In the genomic region with DNA sequence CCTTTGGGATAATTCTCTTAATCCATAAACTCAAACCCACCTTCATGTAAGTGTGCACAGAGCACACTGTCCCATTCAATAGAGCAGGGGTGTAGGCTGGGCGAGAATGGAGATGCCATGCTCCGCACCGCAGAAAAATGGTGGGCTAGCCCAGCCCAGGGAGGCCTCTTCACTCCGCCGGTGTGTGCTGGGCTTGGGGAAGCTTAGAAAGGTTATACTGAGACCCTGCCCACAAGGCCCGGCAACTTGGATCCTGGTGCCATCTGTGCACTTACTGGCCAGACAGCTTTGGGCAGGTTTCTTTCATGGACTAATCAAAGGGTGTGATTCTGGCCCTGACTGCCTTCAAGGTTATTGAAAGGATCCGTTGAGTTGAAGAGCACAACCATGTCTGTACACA, we compare ENCODE assay signal across 22 cellular contexts. TPM values are rescaled to one million over a fixed set of nuclear protein-coding genes. Genes with fewer than 3 reads are reported as not detected.
DNase-seq lines count a peak whose midpoint lies in the region; ATAC-seq, FAIRE-seq and TF ChIP-seq lines count a peak whose summit lies in the region.
"Had no signal": no experiment of that assay in that cellular context is flagged by ENCODE, and none has a peak within 500 bp of the region (broad histone marks: within the 10 kb centered on the region; RNA-seq: fewer than 3 reads in every experiment).

No MANE protein-coding gene starts in this region.

- TSS peak; percentile 13 for BruUV-seq in K562 (replicated peaks; lab: Mats Ljungman, UMichigan)

- no peak for TF ChIP-seq RAD21 in K562 (CRISPR knock-in tag; conservative IDR thresholded peaks at IDR 0.05 in 1 of 2, IDR thresholded peaks at IDR 0.05 in 1 of 2)

- H3K4me1 Mint-ChIP-seq in activated naive CD4-positive, alpha-beta T cell treated with anti-CD3 and anti-CD28 coated beads for 36 hours (ENCODE audit: low read depth): peaks cover 51% of the 10 kb centered on the region

- H3K27me3 Mint-ChIP-seq in activated naive CD4-positive, alpha-beta T cell treated with anti-CD3 and anti-CD28 coated beads for 36 hours (ENCODE audit: low read depth): no peaks in the 10 kb centered on the region
- H3K27me3 Mint-ChIP-seq: CD4-positive, alpha-beta T cell had no signal

- H3K36me3 Mint-ChIP-seq in activated naive CD4-positive, alpha-beta T cell treated with anti-CD3 and anti-CD28 coated beads for 36 hours (ENCODE audit: low read depth): peaks cover 15% of the 10 kb centered on the region

- peak overlapping the region; percentile 66; the same call in 1 of the 2 replicates for H3K4me2 ChIP-seq in K562 (ENCODE audit: insufficient read depth, low read length)

- H2AFZ ChIP-seq in K562 (ENCODE audit: low read depth, low read length): no peak overlapping the region

- no peaks in the 10 kb centered on the region for H3K9me1 ChIP-seq in K562 (ENCODE audit: control insufficient read depth, insufficient read depth, low read length)

- H3K9me3 Mint-ChIP-seq in activated naive CD4-positive, alpha-beta T cell treated with anti-CD3 and anti-CD28 coated beads for 36 hours: no peaks in the 10 kb centered on the region
- H3K9me3 Mint-ChIP-seq: activated T-helper 1 cell treated with anti-CD3 and anti-CD28 coated beads, Interleukin-12 subunit alpha, Interleukin-12 subunit beta, Interleukin-2, Interleukin-4 antibody, amounts not matched to agents 30 ng/mL and 10 ng/mL and 1 ng/mL, durations not matched to agents 14 hours and 24 hours and 36 hours; CD4-positive, alpha-beta T cell had no signal

- POLR2A ChIA-PET in K562 (lab: Yijun Ruan, JAX): interaction anchor here (1.2 to 2.9 kb wide), 2 partner anchors 10 to 14 kb away, joined by 3 to 11 read pairs; no protein-coding TSS in a partner anchor

- CTCF ChIA-PET in activated naive CD4-positive, alpha-beta T cell treated with anti-CD3 and anti-CD28 coated beads for 36 hours (lab: Charles Lee): interaction anchor here (0.6 to 1.1 kb wide), 2 partner anchors 62 to 106 kb away, joined by 3 read pairs; no protein-coding TSS in a partner anchor
- CTCF ChIA-PET in K562 (lab: Yijun Ruan, JAX; ENCODE audit: low intra/inter-chr PET ratio): no interaction called here

- H3K9ac ChIP-seq in K562 (ENCODE audit: insufficient read depth in 1 of 2, low read depth in 2 of 2, low read length in 2 of 2): peak overlapping the region in 1 of 2 experiments; percentile 83

- H3K9me3 ChIP-seq in K562 (replicated peaks; ENCODE audit: control insufficient read depth, insufficient read depth, low read depth, low read length): no peaks in the 10 kb centered on the region

- H4K20me1 ChIP-seq in K562 (replicated peaks; ENCODE audit: control insufficient read depth, insufficient read depth, low read length): no peaks in the 10 kb centered on the region

- peaks cover 37% of the 10 kb centered on the region; the same call in 2 of the 3 replicates for H3K36me3 ChIP-seq in K562 (ENCODE audit: control insufficient read depth, insufficient read depth, low read length)
- H3K36me3 ChIP-seq: cardiac muscle cell had no signal

- peaks cover 90% of the 10 kb centered on the region for H3K79me2 ChIP-seq in K562 (ENCODE audit: control insufficient read depth, insufficient read depth, low read length)

- TF ChIP-seq POLR2A in K562 (conservative IDR thresholded peaks at IDR 0.05): no peak

- H3K27ac Mint-ChIP-seq in activated naive CD4-positive, alpha-beta T cell treated with anti-CD3 and anti-CD28 coated beads for 36 hours: no peak overlapping the region
- H3K27ac Mint-ChIP-seq: activated T-helper 1 cell treated with anti-CD3 and anti-CD28 coated beads, Interleukin-12 subunit alpha, Interleukin-12 subunit beta, Interleukin-2, Interleukin-4 antibody, amounts not matched to agents 30 ng/mL and 10 ng/mL and 1 ng/mL, durations not matched to agents 14 hours and 24 hours and 36 hours; CD4-positive, alpha-beta T cell had no signal

- no peak for FAIRE-seq in K562 (lab: Jason Lieb, UNC)
- FAIRE-seq: islet of Langerhans had no signal

- intact Hi-C loops in activated naive CD4-positive, alpha-beta T cell treated with anti-CD3 and anti-CD28 coated beads for 36 hours (cut with micrococcal nuclease): no loop called here
- intact Hi-C loops in K562 (cut with micrococcal nuclease): no loop called here

- TF ChIP-seq EP300 in K562 (IDR thresholded peaks at IDR 0.05; ENCODE audit: low read length): no peak

- H3K4me3 ChIP-seq in K562: 0 out of 2 replicates have a peak overlapping the region, but pooled peaks have one; percentile 4
- H3K4me3 ChIP-seq: cardiac muscle cell had no signal

- peak; percentile 20 for DNase-seq in NCI-H82 (lab: John Stamatoyannopoulos, UW)
- DNase-seq in NCI-H82 treated with DMSO at 0.1 percent for 48 hours (lab: John Stamatoyannopoulos, UW; ENCODE audit: unreplicated experiment): no peak
- peak; percentile 3 for DNase-seq in activated naive CD4-positive, alpha-beta T cell treated with anti-CD3 and anti-CD28 coated beads for 36 hours
- DNase-seq in activated naive CD4-positive, alpha-beta T cell treated with anti-CD3 and anti-CD28 coated beads, Interleukin-2, amount 50 U/mL, for 16 hours: no peak
- DNase-seq in K562 (ENCODE audit: extremely low read depth in 1 of 4, low spot score in 3 of 4): no peak
- peak; percentile 17 for DNase-seq in stimulated activated CD8-positive, alpha-beta memory T cell treated with anti-CD3 and anti-CD28 coated beads, Interleukin-4, amount 100 ng/mL, for 48 hours
- DNase-seq in HCEC 1CT: no peak
- DNase-seq in NCI-H2029 treated with DMSO at 0.1 percent for 48 hours (lab: John Stamatoyannopoulos, UW): no peak
- DNase-seq: 8988T; activated CD4-positive, alpha-beta T cell treated with anti-CD3 and anti-CD28 coated beads, Interleukin-2, amount 50 U/mL, for 48 hours; amygdala; EL; Kasumi-1; MV-4-11; NCI-H1694; NCI-H2171 treated with DMSO at 0.1 percent for 48 hours; NCI-H526 treated with DMSO at 0.1 percent for 48 hours; RPMI8226 had no signal

- in situ Hi-C loops in K562 (cut with MboI): no loop called here

- no peak overlapping the region for H3K4me3 Mint-ChIP-seq in activated naive CD4-positive, alpha-beta T cell treated with anti-CD3 and anti-CD28 coated beads for 36 hours
- H3K4me3 Mint-ChIP-seq: activated T-helper 1 cell treated with anti-CD3 and anti-CD28 coated beads, Interleukin-12 subunit alpha, Interleukin-12 subunit beta, Interleukin-2, Interleukin-4 antibody, amounts not matched to agents 30 ng/mL and 10 ng/mL and 1 ng/mL, durations not matched to agents 14 hours and 24 hours and 36 hours; CD4-positive, alpha-beta T cell had no signal

- peak overlapping the region; percentile 54 for H3K27ac ChIP-seq in K562 (ENCODE audit: extremely low read depth, low read depth, low read length)
- H3K27ac ChIP-seq: cardiac muscle cell had no signal

- no peaks in the 10 kb centered on the region for H3K27me3 ChIP-seq in K562 (ENCODE audit: control insufficient read depth in 2 of 2, insufficient read depth in 2 of 2, low read length in 2 of 2)

- peaks cover 45 to 66% of the 10 kb centered on the region in 2 experiments for H3K4me1 ChIP-seq in K562 (replicated peaks in 1 of 2; ENCODE audit: control insufficient read depth in 2 of 2, insufficient read depth in 2 of 2, low read length in 2 of 2)

- 85% methylated on average over 7 of the region's 7 CpGs for WGBS in K562 (ENCODE audit: insufficient coverage, low coverage, missing lambda C conversion rate)

- no peak for ATAC-seq in K562

- no peak for TF ChIP-seq CTCF in K562 (IDR thresholded peaks at IDR 0.05 in 2 of 3, conservative IDR thresholded peaks at IDR 0.05 in 1 of 3; ENCODE audit: insufficient read depth in 2 of 3, low read depth in 1 of 3, low read length in 3 of 3)

TF ChIP-seq in K562, 482 proteins besides CTCF, POLR2A, EP300 and RAD21 (continues in another document):
- TF ChIP-seq TAF15 (IDR thresholded peaks at IDR 0.05; ENCODE audit: low read depth, low read length): no peak

RNA-seq across cellular contexts. Expression of a gene that starts 3.7 kb away (rescaled TPM):
- 100 to 1,000 TPM; 165 to 174 TPM for total RNA-seq in activated naive CD4-positive, alpha-beta T cell treated with anti-CD3 and anti-CD28 coated beads for 36 hours
- 251 and 757 TPM in 2 replicates for total RNA-seq in K562 (2011; cell fraction: chromatin; rRNA removed; ENCODE audit: low replicate concordance)
- total RNA-seq in K562 (2011; cell fraction: nucleolus; rRNA removed): 428 and 505 TPM in 2 replicates
- 262 and 311 TPM in 2 replicates for total RNA-seq in K562 (2011; cell fraction: nucleoplasm; rRNA removed)
- total RNA-seq in K562 (2014; rRNA removed) (391 and 467 TPM in 2 replicates), K562 (2014; rRNA removed; fragmentation: Illumina TruSeq; extraction: Trizol) (156 and 174 TPM in 2 replicates), K562 (2015; rRNA removed; fragmentation: Illumina TruSeq; extraction: Trizol) (177 and 195 TPM in 2 replicates), K562 (2021) (377 and 414 TPM in 2 replicates)
- polyA plus RNA-seq in K562 (2011; rRNA removed) (131 and 196 TPM in 2 replicates), K562 (2014; fragmentation: Illumina TruSeq; extraction: Trizol) (379 and 415 TPM in 2 replicates), K562 (2014; fragmentation: Nextera tagmentation; extraction: Ambion mirVana) (10 to 100 TPM; 79.9 to 81.8 TPM), K562 (2014; rRNA removed) (239 and 248 TPM in 2 replicates)
- polyA plus RNA-seq in K562 (2011; cell fraction: cytosol; rRNA removed): 76.7 and 247 TPM in 2 replicates
- polyA plus RNA-seq in K562 (2011; cell fraction: nucleus; rRNA removed): 268 and 853 TPM in 2 replicates
- polyA plus RNA-seq in K562 (2012): 303 and 408 TPM in 2 replicates
- polyA minus RNA-seq in K562 (2011; rRNA and poly(A)+ RNA removed): 114 and 250 TPM in 2 replicates
- polyA minus RNA-seq in K562 (2011; cell fraction: cytosol; rRNA and poly(A)+ RNA removed): 124 and 299 TPM in 2 replicates
- 105 and 217 TPM in 2 replicates for polyA minus RNA-seq in K562 (2011; cell fraction: nucleus; rRNA and poly(A)+ RNA removed)

RNA-seq across cellular contexts. Expression of a gene that starts 8.4 kb away (rescaled TPM):
- total RNA-seq in activated naive CD4-positive, alpha-beta T cell treated with anti-CD3 and anti-CD28 coated beads for 36 hours: 100 to 1,000 TPM; 185 to 192 TPM
- total RNA-seq in K562 (2011; cell fraction: chromatin; rRNA removed; ENCODE audit: low replicate concordance): 425 and 510 TPM in 2 replicates
- total RNA-seq in K562 (2011; cell fraction: nucleolus; rRNA removed): 258 and 266 TPM in 2 replicates
- 265 and 278 TPM in 2 replicates for total RNA-seq in K562 (2011; cell fraction: nucleoplasm; rRNA removed)
- total RNA-seq in K562 (2014; rRNA removed): 92.4 and 113 TPM in 2 replicates
- 75.5 and 75.7 TPM in 2 replicates for total RNA-seq in K562 (2014; rRNA removed; fragmentation: Illumina TruSeq; extraction: Trizol)
- 63.5 and 65.2 TPM in 2 replicates for total RNA-seq in K562 (2015; rRNA removed; fragmentation: Illumina TruSeq; extraction: Trizol)
- 134 TPM in 2 replicates for total RNA-seq in K562 (2021)
- 147 and 176 TPM in 2 replicates for polyA plus RNA-seq in K562 (2011; rRNA removed)
- polyA plus RNA-seq in K562 (2011; cell fraction: cytosol; rRNA removed): 94.2 and 122 TPM in 2 replicates
- 190 and 298 TPM in 2 replicates for polyA plus RNA-seq in K562 (2011; cell fraction: nucleus; rRNA removed)
- polyA plus RNA-seq in K562 (2012): 79.5 and 138 TPM in 2 replicates
- 117 and 130 TPM in 2 replicates for polyA plus RNA-seq in K562 (2014; fragmentation: Illumina TruSeq; extraction: Trizol)
- polyA plus RNA-seq in K562 (2014; fragmentation: Nextera tagmentation; extraction: Ambion mirVana): 10 to 100 TPM; 20.8 to 23.5 TPM
- polyA plus RNA-seq in K562 (2014; rRNA removed): 109 and 124 TPM in 2 replicates
- polyA minus RNA-seq in K562 (2011; rRNA and poly(A)+ RNA removed): 101 and 127 TPM in 2 replicates
- 79.7 and 81.7 TPM in 2 replicates for polyA minus RNA-seq in K562 (2011; cell fraction: cytosol; rRNA and poly(A)+ RNA removed)
- 54.4 and 60.3 TPM in 2 replicates for polyA minus RNA-seq in K562 (2011; cell fraction: nucleus; rRNA and poly(A)+ RNA removed)

Comparison
In these comparisons a context has a peak if more than half of its experiments do, and no peak if none do; other contexts are left out.
1. DNase-seq: peak in NCI-H82 (single experiment), activated naive CD4-positive, alpha-beta T cell treated with anti-CD3 and anti-CD28 coated beads for 36 hours (single experiment) and stimulated activated CD8-positive, alpha-beta memory T cell treated with anti-CD3 and anti-CD28 coated beads, Interleukin-4, amount 100 ng/mL, for 48 hours (single experiment); none in NCI-H82 treated with DMSO at 0.1 percent for 48 hours (single experiment), activated naive CD4-positive, alpha-beta T cell treated with anti-CD3 and anti-CD28 coated beads, Interleukin-2, amount 50 U/mL, for 16 hours (single experiment), K562 (0 of 4), HCEC 1CT (single experiment) and NCI-H2029 treated with DMSO at 0.1 percent for 48 hours (single experiment).